ENCODE assay signal across 19 cellular contexts in the genomic region with DNA sequence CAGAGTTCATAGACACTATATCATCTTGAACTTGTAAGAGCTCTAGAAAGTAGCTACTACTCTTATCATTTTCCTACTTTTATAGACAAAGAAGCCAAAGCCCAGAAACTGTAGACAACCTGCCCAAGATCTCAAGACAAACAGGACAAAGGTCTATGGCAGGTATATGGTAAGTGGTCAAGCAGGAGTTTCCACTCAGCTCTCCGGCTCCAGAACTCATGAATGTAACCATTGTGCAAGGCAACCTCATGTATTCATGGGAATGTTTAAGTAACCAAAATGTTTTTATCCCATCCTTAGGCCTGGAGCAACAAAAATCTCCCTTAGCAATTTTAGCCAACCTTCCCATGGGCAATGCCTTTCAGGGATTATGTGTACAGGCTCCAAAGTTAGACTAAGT.
DNase-seq lines count a peak whose midpoint lies in the region; TF ChIP-seq lines count a peak whose summit lies in the region.
"Had no signal": no experiment of that assay in that cellular context is flagged by ENCODE, and none has a peak within 500 bp of the region (broad histone marks: within the 10 kb centered on the region; RNA-seq: fewer than 3 reads in every experiment).

No MANE protein-coding gene starts in this region.

- peak overlapping the region; percentile 57 to 93 (median 82) for H3K27ac Mint-ChIP-seq in nephron
- H3K27ac Mint-ChIP-seq: CD14-positive monocyte; CD4-positive, alpha-beta memory T cell; IgD-negative memory B cell had no signal

- H3K4me1 Mint-ChIP-seq in nephron: peaks cover 27% of the 10 kb centered on the region
- H3K4me1 Mint-ChIP-seq: CD4-positive, alpha-beta memory T cell had no signal

- no peaks in the 10 kb centered on the region for H3K9me3 Mint-ChIP-seq in nephron

- H3K36me3 Mint-ChIP-seq in nephron (ENCODE audit: low read depth): no peaks in the 10 kb centered on the region
- H3K36me3 Mint-ChIP-seq: CD14-positive monocyte; CD4-positive, alpha-beta memory T cell; IgD-negative memory B cell had no signal

- peaks cover 10% of the 10 kb centered on the region for H3K27me3 Mint-ChIP-seq in nephron (ENCODE audit: low read depth)

- peak; percentile 9 for DNase-seq in SIG-M5 treated with dmso at 0.1 percent for 504 hours (lab: John Stamatoyannopoulos, UW; ENCODE audit: unreplicated experiment)
- no peak for DNase-seq in SIG-M5 (lab: John Stamatoyannopoulos, UW)
- peak; percentile 52 for DNase-seq in HT-29 (ENCODE audit: low spot score)
- peak; percentile 18 for DNase-seq in epithelial cell of esophagus (ENCODE audit: low read depth)
- no peak for DNase-seq in GM10248 (ENCODE audit: extremely low spot score)
- no peak for DNase-seq in NCI-H2107 (lab: John Stamatoyannopoulos, UW)
- DNase-seq in NCI-H146 treated with DMSO at 0.1 percent for 48 hours (lab: John Stamatoyannopoulos, UW; ENCODE audit: unreplicated experiment): no peak
- DNase-seq: CD4-positive, alpha-beta memory T cell; DMS 273 treated with DMSO at 0.1 percent for 48 hours; DMS53; DND-41; EL; GM23248 had no signal

- no peak for TF ChIP-seq CTCF in epithelial cell of esophagus (IDR thresholded peaks at IDR 0.05; ENCODE audit: insufficient read depth, low read depth, low read length, missing control alignments)
- no peak for TF ChIP-seq CTCF in nephron (IDR thresholded peaks at IDR 0.05; ENCODE audit: unreplicated experiment in 3 of 3)
- TF ChIP-seq CTCF in GM10248 (IDR thresholded peaks at IDR 0.05; ENCODE audit: control extremely low read depth, extremely low read depth, low read depth, missing control alignments): no peak

- POLR2A ChIA-PET in GM10248 (lab: Yijun Ruan, JAX): no interaction called here

- H3K4me3 ChIP-seq in epithelial cell of esophagus (ENCODE audit: low read length): no peak overlapping the region
- H3K4me3 ChIP-seq: A549, BLaER1, GM23248, HAP-1 had no signal

- no peak overlapping the region for H3K4me3 Mint-ChIP-seq in nephron
- H3K4me3 Mint-ChIP-seq: CD14-positive monocyte; CD4-positive, alpha-beta memory T cell; IgD-negative memory B cell had no signal

- CTCF ChIA-PET in GM10248 (lab: Yijun Ruan, JAX): interaction anchor here (1.4 to 3.1 kb wide), 3 partner anchors 12 to 25 kb away, joined by 3 to 9 read pairs (median 3); no protein-coding TSS in a partner anchor

Comparison
In these comparisons a context has a peak if more than half of its experiments do, and no peak if none do; other contexts are left out.
1. DNase-seq: peak in SIG-M5 treated with dmso at 0.1 percent for 504 hours (single experiment), HT-29 (single experiment) and epithelial cell of esophagus (single experiment); none in SIG-M5 (single experiment), GM10248 (single experiment), NCI-H2107 (single experiment) and NCI-H146 treated with DMSO at 0.1 percent for 48 hours (single experiment).